13 cellular contexts compared by ENCODE assay signal in genomic region chr1:32830092-32830852, GRCh38. TPM values are rescaled to one million over a fixed set of nuclear protein-coding genes. Genes with fewer than 3 reads are reported as not detected.
"Had no signal": no experiment of that assay in that cellular context is flagged by ENCODE, and none has a peak within 500 bp of the region (broad histone marks: within the 10 kb centered on the region; RNA-seq: fewer than 3 reads in every experiment).

No MANE protein-coding gene starts in this region.

- H3K4me3 ChIP-seq: ascending aorta, esophagus squamous epithelium, left ventricle myocardium inferior, tibial nerve had no signal

- H3K4me1 ChIP-seq: ascending aorta, esophagus squamous epithelium, foreskin keratinocyte, left ventricle myocardium inferior, tibial nerve had no signal

- DNase-seq: activated CD4-positive, alpha-beta T cell treated with anti-CD3 and anti-CD28 coated beads, Interleukin-2, amount 50 U/mL, for 4 hours; activated gamma-delta T cell; activated T-cell treated with anti-CD3 and anti-CD28 coated beads, Interleukin-2, amount 50 U/mL, for 1 hour; esophagus squamous epithelium; foreskin keratinocyte; head of caudate nucleus; islet precursor cell; left ventricle myocardium inferior; mesendoderm; retina; stimulated activated CD4-positive, alpha-beta T cell treated with anti-CD3 and anti-CD28 coated beads, Interleukin-4, amount 100 ng/mL, for 4 hours had no signal

- ATAC-seq: foreskin keratinocyte had no signal

- H3K27ac ChIP-seq: ascending aorta, esophagus squamous epithelium, foreskin keratinocyte, left ventricle myocardium inferior, tibial nerve had no signal

- H3K27me3 ChIP-seq: ascending aorta, esophagus squamous epithelium, foreskin keratinocyte, tibial nerve had no signal

- H3K9me3 ChIP-seq: ascending aorta, esophagus squamous epithelium, left ventricle myocardium inferior, tibial nerve had no signal

RNA-seq across cellular contexts. Expression of gene FNDC5, which starts 40.4 kb away (rescaled TPM):
- total RNA-seq: foreskin keratinocyte had no signal
- polyA plus RNA-seq: foreskin keratinocyte had no signal

RNA-seq across cellular contexts. Expression of gene HPCA, which starts 56.0 kb away (rescaled TPM):
- total RNA-seq: ascending aorta, esophagus squamous epithelium, foreskin keratinocyte, left ventricle myocardium inferior, tibial nerve had no signal
- polyA plus RNA-seq: foreskin keratinocyte had no signal
